Comparison of ENCODE assay signal across 8 cellular contexts in genomic region chr17:44385287-44386181, GRCh38. TPM values are rescaled to one million over a fixed set of nuclear protein-coding genes. Genes with fewer than 3 reads are reported as not detected.
A peak's percentile ranks its signal among the peaks of the same experiment; 100 is the strongest.
DNase-seq lines count a peak whose midpoint lies in the region; ATAC-seq and TF ChIP-seq lines count a peak whose summit lies in the region.

No MANE protein-coding gene starts in this region.

- peak overlapping the region in 1 of 4 donors; percentile 58 for H3K27ac ChIP-seq in gastroesophageal sphincter
- no peak overlapping the region for H3K27ac ChIP-seq in substantia nigra (ENCODE audit: low read depth, low read length, poor library complexity, severe bottlenecking)

- TF ChIP-seq CTCF in GM12864 (IDR thresholded peaks at IDR 0.05; ENCODE audit: low read depth, low read length, missing control alignments) (peak; percentile 28), gastroesophageal sphincter (IDR thresholded peaks at IDR 0.05) (peak in 1 of 4 experiments; percentile 32)

- peaks cover 0 to 21% (median 10%) of the 10 kb centered on the region in 3 donors for H3K4me1 ChIP-seq in gastroesophageal sphincter

- peak; percentile 94 for ATAC-seq in gastroesophageal sphincter

- peak overlapping the region; percentile 57 for H3K4me3 ChIP-seq in GM12864 (ENCODE audit: low read depth, low read length)
- H3K4me3 ChIP-seq in Jurkat, Clone E6-1 (ENCODE audit: low read length), result peak overlapping the region; percentile 61
- peak overlapping the region; percentile 25 to 59 for H3K4me3 ChIP-seq in gastroesophageal sphincter

- H3K9me3 ChIP-seq in gastroesophageal sphincter, result no peaks in the 10 kb centered on the region

- WGBS in gastroesophageal sphincter (ENCODE audit: low coverage in 1 of 2), 2 donors, result no CpG with 5 or more reads among the region's 68 CpGs

- peaks cover 8% of the 10 kb centered on the region for H3K27me3 ChIP-seq in gastroesophageal sphincter

- no peak for DNase-seq in GM12864 (ENCODE audit: low read depth)
- peak; percentile 76 for DNase-seq in Jurkat, Clone E6-1 (ENCODE audit: low read depth, low spot score)
- DNase-seq in SHP77 treated with DMSO at 0.1 percent for 48 hours (lab: John Stamatoyannopoulos, UW), result peak; percentile 32
- DNase-seq in activated gamma-delta T cell treated with anti-CD3 and anti-CD28 coated beads, Interleukin-2, amount 50 U/mL, for 16 hours (ENCODE audit: low read depth), result peak; percentile 60
- DNase-seq in nucleus accumbens (lab: John Stamatoyannopoulos, UW), result peak in 45 of 56 donors; percentile 12 to 88 (median 49)
- peak in 29 of 49 donors; percentile 5 to 95 (median 39) for DNase-seq in substantia nigra (lab: John Stamatoyannopoulos, UW)
- no peak for DNase-seq in OCI-M2 (lab: John Stamatoyannopoulos, UW; ENCODE audit: unreplicated experiment)

- no peaks in the 10 kb centered on the region for H3K36me3 ChIP-seq in gastroesophageal sphincter

- TF ChIP-seq POLR2A in gastroesophageal sphincter (IDR thresholded peaks at IDR 0.05), result no peak

- TF ChIP-seq EP300 in gastroesophageal sphincter (IDR thresholded peaks at IDR 0.05), result no peak

RNA-seq across cellular contexts. Expression of gene ITGA2B, which starts 3.9 kb away (rescaled TPM):
- polyA plus RNA-seq in Jurkat, Clone E6-1 (2012; ENCODE audit: insufficient read depth, insufficient read length), result 3.8 TPM
- total RNA-seq in gastroesophageal sphincter, result 1 to 10 TPM in 1 of 4 donors, under 1 TPM in 2, not detected in 1; 0.31 to 1.2 (median 0.45) TPM

RNA-seq across cellular contexts. Expression of gene FAM171A2, which starts 21.9 kb away (rescaled TPM):
- polyA plus RNA-seq in Jurkat, Clone E6-1 (2012; ENCODE audit: insufficient read depth, insufficient read length), result 14.3 TPM
- total RNA-seq in gastroesophageal sphincter, result 1 to 10 TPM in 2 of 4 donors, under 1 TPM in 1, not detected in 1; 0.50 to 3.0 (median 2.3) TPM

RNA-seq across cellular contexts. Expression of gene GRN, which starts 40.4 kb away (rescaled TPM):
- polyA plus RNA-seq in Jurkat, Clone E6-1 (2012; ENCODE audit: insufficient read depth, insufficient read length), result 86.8 TPM
- total RNA-seq in gastroesophageal sphincter, result 100 to 1,000 TPM; 108 to 237 (median 182) TPM

Comparison
In these comparisons a context has a peak if more than half of its experiments do, and no peak if none do; other contexts are left out.
1. DNase-seq: peak in Jurkat, Clone E6-1 (single experiment), SHP77 treated with DMSO at 0.1 percent for 48 hours (single experiment), activated gamma-delta T cell treated with anti-CD3 and anti-CD28 coated beads, Interleukin-2, amount 50 U/mL, for 16 hours (single experiment), nucleus accumbens (45 of 56) and substantia nigra (29 of 49); none in GM12864 (single experiment) and OCI-M2 (single experiment).
2. Peak in every context shown above with its lines, with median percentiles within 50 percentile points of each other: H3K4me3 ChIP-seq.